28 cellular contexts compared by ENCODE assay signal in the genomic region with DNA sequence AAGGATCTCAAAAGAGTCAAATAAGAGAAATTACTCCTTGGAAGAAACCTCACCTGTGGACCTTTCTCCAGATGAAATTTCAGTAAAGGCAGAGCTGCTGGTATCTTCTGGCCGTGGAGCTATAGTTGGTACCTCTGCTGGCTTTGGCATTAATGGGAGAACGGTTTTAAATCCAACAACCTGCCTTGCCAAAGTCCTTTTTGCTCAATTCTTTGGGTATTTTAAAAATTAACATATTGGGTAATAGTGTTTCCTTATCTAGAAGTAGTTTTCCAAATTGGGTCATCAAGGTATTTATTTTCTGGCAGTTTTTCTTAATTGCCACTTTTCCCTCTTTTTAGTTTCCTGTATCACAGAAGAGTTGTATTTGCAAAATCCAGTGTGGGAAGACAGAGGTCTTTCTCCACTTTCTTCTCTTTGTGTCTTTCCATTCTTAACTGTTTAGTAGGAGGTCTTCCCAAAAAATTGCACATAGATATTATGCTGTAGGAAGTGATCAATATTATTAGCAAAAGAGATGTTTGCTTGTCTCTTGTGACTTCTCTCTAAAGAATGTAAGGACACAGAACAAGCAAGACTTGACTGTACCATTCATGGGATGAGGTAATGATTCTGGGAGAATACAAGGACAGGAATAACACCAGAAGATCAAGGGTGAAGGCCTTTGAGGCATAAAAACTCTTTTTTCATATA. TPM values are rescaled to one million over a fixed set of nuclear protein-coding genes. Genes with fewer than 3 reads are reported as not detected.
"Had no signal": no experiment of that assay in that cellular context is flagged by ENCODE, and none has a peak within 500 bp of the region (broad histone marks: within the 10 kb centered on the region; RNA-seq: fewer than 3 reads in every experiment).

A gene with protein sequence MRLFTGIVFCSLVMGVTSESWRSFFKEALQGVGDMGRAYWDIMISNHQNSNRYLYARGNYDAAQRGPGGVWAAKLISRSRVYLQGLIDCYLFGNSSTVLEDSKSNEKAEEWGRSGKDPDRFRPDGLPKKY (minus strand): TSS at position 139 of the 693 bp plus-strand sequence. CDS start 876 bp downstream, outside the sequence.

- H3K9me3 ChIP-seq: breast epithelium, esophagus squamous epithelium, psoas muscle, stomach, tibial artery had no signal

- H3K4me1 ChIP-seq: breast epithelium, esophagus squamous epithelium, parathyroid adenoma, psoas muscle, stomach, tibial artery had no signal

- H3K4me3 ChIP-seq: breast epithelium, esophagus squamous epithelium, psoas muscle, stomach, tibial artery had no signal

- H3K27ac ChIP-seq: breast epithelium, epithelial cell of prostate, esophagus squamous epithelium, parathyroid adenoma, psoas muscle, stomach, tibial artery had no signal

- H3K4me3 Mint-ChIP-seq: activated CD4-positive, alpha-beta memory T cell treated with anti-CD3 and anti-CD28 coated beads, Interleukin-2, amount 10 ng/mL, durations not matched to agents 7 days and 5 days; activated CD4-positive, alpha-beta T cell treated with anti-CD3 and anti-CD28 coated beads, Interleukin-2, amount 10 ng/mL, durations not matched to agents 7 days and 5 days; central memory CD8-positive, alpha-beta T cell; dendritic cell treated with granulocyte-macrophage colony-stimulating factor and Interleukin-4, amounts not matched to agents 40 ng/mL and 50 ng/mL, for 4 days; endodermal cell; mesothelial cell of epicardium; nephron progenitor cell; stimulated activated naive B cell treated with anti-CD40 and anti-IgM and Interleukin-4, amounts not matched to agents 10 μg/mL and 1 μg/mL and 100 μg/mL, for 72 hours had no signal

- H3K9me3 Mint-ChIP-seq: activated CD4-positive, alpha-beta memory T cell treated with anti-CD3 and anti-CD28 coated beads, Interleukin-2, amount 10 ng/mL, durations not matched to agents 7 days and 5 days; activated CD4-positive, alpha-beta T cell treated with anti-CD3 and anti-CD28 coated beads, Interleukin-2, amount 10 ng/mL, durations not matched to agents 7 days and 5 days; activated naive CD4-positive, alpha-beta T cell treated with anti-CD3 and anti-CD28 coated beads, Interleukin-2, amount 50 U/mL, for 72 hours; central memory CD8-positive, alpha-beta T cell; dendritic cell treated with granulocyte-macrophage colony-stimulating factor and Interleukin-4, amounts not matched to agents 40 ng/mL and 50 ng/mL, for 4 days; endodermal cell; mesothelial cell of epicardium; nephron progenitor cell had no signal

- H3K36me3 ChIP-seq: breast epithelium, esophagus squamous epithelium, stomach, tibial artery had no signal

- H3K27ac Mint-ChIP-seq: activated CD4-positive, alpha-beta memory T cell treated with anti-CD3 and anti-CD28 coated beads, Interleukin-2, amount 10 ng/mL, durations not matched to agents 7 days and 5 days; activated CD4-positive, alpha-beta T cell treated with anti-CD3 and anti-CD28 coated beads, Interleukin-2, amount 10 ng/mL, durations not matched to agents 7 days and 5 days; activated naive CD4-positive, alpha-beta T cell treated with anti-CD3 and anti-CD28 coated beads, Interleukin-2, amount 50 U/mL, for 72 hours; dendritic cell treated with granulocyte-macrophage colony-stimulating factor and Interleukin-4, amounts not matched to agents 40 ng/mL and 50 ng/mL, for 4 days; endodermal cell; mesothelial cell of epicardium; naive B cell; nephron progenitor cell; stimulated activated naive B cell treated with anti-CD40 and anti-IgM and Interleukin-4, amounts not matched to agents 10 μg/mL and 1 μg/mL and 100 μg/mL, for 72 hours had no signal

- ATAC-seq: activated naive CD4-positive, alpha-beta T cell treated with anti-CD3 and anti-CD28 coated beads, Interleukin-2, amount 50 U/mL, for 72 hours; left cardiac atrium; stimulated activated naive B cell treated with anti-CD40 and anti-IgM and Interleukin-4, amounts not matched to agents 10 μg/mL and 1 μg/mL and 100 μg/mL, for 72 hours had no signal

- H3K9ac ChIP-seq: parathyroid adenoma had no signal

- H3K4me1 Mint-ChIP-seq: activated CD4-positive, alpha-beta memory T cell treated with anti-CD3 and anti-CD28 coated beads, Interleukin-2, amount 10 ng/mL, durations not matched to agents 7 days and 5 days; activated CD4-positive, alpha-beta T cell treated with anti-CD3 and anti-CD28 coated beads, Interleukin-2, amount 10 ng/mL, durations not matched to agents 7 days and 5 days; central memory CD8-positive, alpha-beta T cell; endodermal cell; mesothelial cell of epicardium; naive B cell; stimulated activated naive B cell treated with anti-CD40 and anti-IgM and Interleukin-4, amounts not matched to agents 10 μg/mL and 1 μg/mL and 100 μg/mL, for 72 hours had no signal

- H3K79me2 ChIP-seq: parathyroid adenoma had no signal

- H2AFZ ChIP-seq: parathyroid adenoma had no signal

- H3K27me3 ChIP-seq: breast epithelium, tibial artery had no signal

- H3K36me3 Mint-ChIP-seq: activated naive CD4-positive, alpha-beta T cell treated with anti-CD3 and anti-CD28 coated beads, Interleukin-2, amount 50 U/mL, for 72 hours; mesothelial cell of epicardium had no signal

- DNase-seq: activated CD4-positive, alpha-beta memory T cell treated with anti-CD3 and anti-CD28 coated beads, Interleukin-2, amount 10 ng/mL, durations not matched to agents 7 days and 5 days; activated CD4-positive, alpha-beta T cell treated with anti-CD3 and anti-CD28 coated beads for 1 hour; activated CD4-positive, alpha-beta T cell treated with anti-CD3 and anti-CD28 coated beads, Interleukin-2, amount 10 ng/mL, durations not matched to agents 7 days and 5 days; activated naive CD4-positive, alpha-beta T cell; activated T-cell treated with anti-CD3 and anti-CD28 coated beads, Interleukin-2, amount 50 U/mL, for 48 hours; endodermal cell; esophagus squamous epithelium; glutamatergic neuron; islet precursor cell; left cardiac atrium; naive B cell; nephron progenitor cell; psoas muscle; stimulated activated CD4-positive, alpha-beta T cell treated with anti-CD3 and anti-CD28 coated beads, Interleukin-15, amount 100 ng/mL, for 24 hours; stimulated activated CD4-positive, alpha-beta T cell treated with anti-CD3 and anti-CD28 coated beads, Interleukin-2, amount 100 ng/mL, for 24 hours; stimulated activated naive B cell treated with anti-CD40 and anti-IgM and Interleukin-4, amounts not matched to agents 10 μg/mL and 1 μg/mL and 100 μg/mL, for 72 hours; stomach; T-helper 2 cell; tibial artery had no signal

RNA-seq across cellular contexts. Expression of the gene that starts here (rescaled TPM):
- total RNA-seq: activated CD4-positive, alpha-beta memory T cell treated with anti-CD3 and anti-CD28 coated beads, Interleukin-2, amount 10 ng/mL, durations not matched to agents 7 days and 5 days; activated CD4-positive, alpha-beta T cell treated with anti-CD3 and anti-CD28 coated beads, Interleukin-2, amount 10 ng/mL, durations not matched to agents 7 days and 5 days; activated naive CD4-positive, alpha-beta T cell treated with anti-CD3 and anti-CD28 coated beads, Interleukin-2, amount 50 U/mL, for 72 hours; endodermal cell; frontal cortex; mesothelial cell of epicardium; stomach; urinary bladder had no signal
